ENCODE assay signal across 24 cellular contexts in genomic region chr18:62574776-62575175, GRCh38.
"Had no signal": no experiment of that assay in that cellular context is flagged by ENCODE, and none has a peak within 500 bp of the region (broad histone marks: within the 10 kb centered on the region; RNA-seq: fewer than 3 reads in every experiment).

No MANE protein-coding gene starts in this region.

- DNase-seq: dorsolateral prefrontal cortex; effector CD4-positive, alpha-beta T cell; foreskin fibroblast; gastrocnemius medialis; head of caudate nucleus; natural killer cell; pancreas; stimulated activated CD4-positive, alpha-beta T cell treated with anti-CD3 and anti-CD28 coated beads, Interleukin-12 subunit alpha, Interleukin-12 subunit beta, amount 100 ng/mL, for 4 hours; stimulated activated CD4-positive, alpha-beta T cell treated with anti-CD3 and anti-CD28 coated beads, Interleukin-1b, Interleukin-23, amount 100 ng/mL, for 48 hours; stimulated activated CD4-positive, alpha-beta T cell treated with anti-CD3 and anti-CD28 coated beads, Interleukin-4, amount 100 ng/mL, for 24 hours; stimulated activated naive CD8-positive, alpha-beta T cell treated with anti-CD3 and anti-CD28 coated beads, Interleukin-15, Interleukin-2, amounts not matched to agents 100 U/mL and 50 U/mL, for 24 hours; substantia nigra; testis; tibial artery; upper lobe of left lung; uterus had no signal

- H3K9me3 Mint-ChIP-seq: memory B cell, natural killer cell had no signal

- H3K4me3 Mint-ChIP-seq: memory B cell; natural killer cell; stimulated activated effector memory CD8-positive, alpha-beta T cell treated with anti-CD3 and anti-CD28 coated beads, Interleukin-12 subunit alpha, Interleukin-12 subunit beta, amount 100 ng/mL, for 72 hours had no signal

- H3K27ac ChIP-seq: epithelial cell of prostate, neutrophil, pancreas, testis, tibial artery, upper lobe of left lung, uterus had no signal

- H3K27ac Mint-ChIP-seq: memory B cell; natural killer cell; stimulated activated effector memory CD8-positive, alpha-beta T cell treated with anti-CD3 and anti-CD28 coated beads, Interleukin-12 subunit alpha, Interleukin-12 subunit beta, amount 100 ng/mL, for 72 hours had no signal

- H3K4me3 ChIP-seq: dorsolateral prefrontal cortex, gastrocnemius medialis, lung, pancreas, smooth muscle cell, testis, tibial artery, upper lobe of left lung, uterus had no signal

- H3K27me3 Mint-ChIP-seq: memory B cell had no signal

- H3K9me3 ChIP-seq: gastrocnemius medialis, neutrophil, pancreas, testis, tibial artery, upper lobe of left lung, uterus had no signal

- H3K4me1 ChIP-seq: pancreas, testis, upper lobe of left lung, uterus had no signal

- ATAC-seq: esophagus mucosa; natural killer cell; pancreas; sciatic nerve; stimulated activated effector memory CD8-positive, alpha-beta T cell treated with anti-CD3 and anti-CD28 coated beads, Interleukin-12 subunit alpha, Interleukin-12 subunit beta, amount 100 ng/mL, for 72 hours; stimulated activated naive CD8-positive, alpha-beta T cell treated with anti-CD3 and anti-CD28 coated beads, Interleukin-15, Interleukin-2, amounts not matched to agents 100 U/mL and 50 U/mL, for 24 hours had no signal

- H3K36me3 ChIP-seq: uterus had no signal

- H3K27me3 ChIP-seq: dorsolateral prefrontal cortex, gastrocnemius medialis, neutrophil, pancreas, testis, tibial artery, upper lobe of left lung, uterus had no signal

- H3K4me2 ChIP-seq: smooth muscle cell had no signal
